8 cellular contexts compared by ENCODE assay signal in genomic region chr19:3359850-3360493, GRCh38. TPM values are rescaled to one million over a fixed set of nuclear protein-coding genes. Genes with fewer than 3 reads are reported as not detected.
A peak's percentile ranks its signal among the peaks of the same experiment; 100 is the strongest.
DNase-seq lines count a peak whose midpoint lies in the region; ATAC-seq and TF ChIP-seq lines count a peak whose summit lies in the region.

No MANE protein-coding gene starts in this region.

- H3K27me3 ChIP-seq in brain microvascular endothelial cell (replicated peaks) (no peaks in the 10 kb centered on the region), lower lobe of right lung (ENCODE audit: low read depth) (no peaks in the 10 kb centered on the region), thymus (ENCODE audit: control insufficient read depth, insufficient read depth) (peaks cover 2% of the 10 kb centered on the region)

- H3K4me1 ChIP-seq in lower lobe of right lung = peaks cover 36% of the 10 kb centered on the region
- H3K4me1 ChIP-seq in thymus (ENCODE audit: control insufficient read depth, insufficient read depth, low read length) = peaks cover 6% of the 10 kb centered on the region

- intact Hi-C loops in Right ventricle myocardium inferior (cut with DNase I) = loop anchor here (1.0 to 5.0 kb wide), 3 partner anchors 23 to 44 kb away; no protein-coding TSS in a partner anchor
- intact Hi-C loops in cardiac septum (cut with DNase I) = loop anchor here (2.0 kb wide), 2 partner anchors 45 to 69 kb away; no protein-coding TSS in a partner anchor
- intact Hi-C loops in lower lobe of right lung (cut with DNase I) = no loop called here

- ATAC-seq in Right ventricle myocardium inferior (no peak), lower lobe of right lung (peak in 1 of 2 donors; percentile 11)

- under 1% methylated on average over 101 of the region's 101 CpGs for WGBS in thymus

- no peaks in the 10 kb centered on the region for H3K36me3 ChIP-seq in brain microvascular endothelial cell (replicated peaks)
- H3K36me3 ChIP-seq in lower lobe of right lung = no peaks in the 10 kb centered on the region
- H3K36me3 ChIP-seq in thymus (ENCODE audit: control insufficient read depth, insufficient read depth) = no peaks in the 10 kb centered on the region

- H3K4me3 ChIP-seq in brain microvascular endothelial cell (ENCODE audit: low read depth, low read length) (peak overlapping the region; percentile 71), lower lobe of right lung (peak overlapping the region; percentile 85), thymus (ENCODE audit: low read length) (peak overlapping the region; percentile 90)

- H3K27ac ChIP-seq in brain microvascular endothelial cell (peak overlapping the region; percentile 37), lower lobe of right lung (peak overlapping the region; percentile 97), thymus (ENCODE audit: low read depth) (peak overlapping the region; percentile 81)

- H3K9me3 ChIP-seq in lower lobe of right lung (no peaks in the 10 kb centered on the region), thymus (ENCODE audit: control insufficient read depth) (no peaks in the 10 kb centered on the region)

- in situ Hi-C loops in brain microvascular endothelial cell (cut with HindIII; ENCODE audit: low pct_ligation_motif_present, low sequenced_read_pairs) = no loop called here

- TF ChIP-seq CTCF in brain microvascular endothelial cell (IDR thresholded peaks at IDR 0.05; ENCODE audit: low read depth, low read length, missing control alignments) (no peak), lower lobe of right lung (IDR thresholded peaks at IDR 0.05) (no peak)

- DNase-seq in Right ventricle myocardium inferior (ENCODE audit: missing footprints) = peak; percentile 64
- no peak for DNase-seq in cardiac septum (ENCODE audit: low spot score)
- DNase-seq in OCI-M1 (lab: John Stamatoyannopoulos, UW) = peak; percentile 25
- DNase-seq in brain microvascular endothelial cell = no peak
- DNase-seq in lower lobe of right lung = no peak
- no peak for DNase-seq in GF-D8 (lab: John Stamatoyannopoulos, UW)
- DNase-seq in HT-29 (ENCODE audit: low spot score) = no peak

RNA-seq across cellular contexts. Expression of gene NFIC, which starts 6.4 kb away (rescaled TPM):
- total RNA-seq in Right ventricle myocardium inferior (164 TPM), cardiac septum (178 TPM), lower lobe of right lung (132 TPM)
- polyA plus RNA-seq in thymus = 17.0 TPM
- total RNA-seq in HT-29 (2014; rRNA removed; shearing (Covaris generic)) = 23.1 and 34.2 TPM in 2 replicates

Comparison
In these comparisons a context has a peak if more than half of its experiments do, and no peak if none do; other contexts are left out.
1. DNase-seq: peak in Right ventricle myocardium inferior (single experiment) and OCI-M1 (single experiment); none in cardiac septum (single experiment), brain microvascular endothelial cell (single experiment), lower lobe of right lung (single experiment), GF-D8 (single experiment) and HT-29 (single experiment).
2. H3K27ac ChIP-seq: peak in every context shown above with its lines; median percentile 97 in lower lobe of right lung; 81 in thymus; 37 in brain microvascular endothelial cell.
3. Peak in every context shown above with its lines, with median percentiles within 50 percentile points of each other: H3K4me3 ChIP-seq.